Comparison of ENCODE assay signal across 18 cellular contexts in the genomic region with DNA sequence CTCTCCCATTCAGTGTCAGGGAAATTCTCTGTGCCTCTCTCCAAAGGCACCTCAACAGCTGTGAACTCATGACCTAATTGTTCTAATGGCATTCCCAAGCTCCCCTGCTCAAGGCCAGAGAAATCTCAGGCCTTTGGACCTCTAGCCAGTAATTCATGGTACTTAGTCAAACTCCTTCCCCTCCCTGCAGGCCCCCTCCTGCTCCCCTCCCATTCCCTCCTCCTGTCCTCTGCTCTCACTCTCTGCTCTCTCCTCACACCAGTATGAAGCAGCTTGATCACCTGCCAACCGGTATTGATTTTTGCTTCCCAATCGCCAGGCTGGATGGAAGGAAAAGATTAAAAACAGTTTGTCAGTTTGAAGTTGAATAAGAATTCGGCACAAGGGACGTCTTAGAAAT.
DNase-seq lines count a peak whose midpoint lies in the region; ATAC-seq and TF ChIP-seq lines count a peak whose summit lies in the region.
"Had no signal": no experiment of that assay in that cellular context is flagged by ENCODE, and none has a peak within 500 bp of the region (broad histone marks: within the 10 kb centered on the region; RNA-seq: fewer than 3 reads in every experiment).

No MANE protein-coding gene starts in this region.

- H3K27me3 ChIP-seq in GM23338 (ENCODE audit: insufficient read depth) = no peaks in the 10 kb centered on the region
- no peaks in the 10 kb centered on the region for H3K27me3 ChIP-seq in body of pancreas

- H3F3A ChIP-seq in GM23338 (replicated peaks; ENCODE audit: low read depth) = no peaks in the 10 kb centered on the region

- H3K9me3 ChIP-seq in body of pancreas = no peaks in the 10 kb centered on the region

- no peaks in the 10 kb centered on the region for H4K20me1 ChIP-seq in GM23338 (replicated peaks; ENCODE audit: insufficient read depth)

- ATAC-seq in GM23338 (peak; percentile 56), body of pancreas (peak; percentile 65), HG03039 (IDR thresholded peaks at IDR 0.05; ENCODE audit: unreplicated experiment) (no peak)
- ATAC-seq: Panc1, Right ventricle myocardium inferior had no signal

- H3K27ac Mint-ChIP-seq in GM23338 (no peak overlapping the region), nephron progenitor cell (peak overlapping the region; percentile 59)
- H3K27ac Mint-ChIP-seq: CD4-positive, CD25-positive, alpha-beta regulatory T cell; IgD-negative memory B cell had no signal

- H3K9me2 ChIP-seq in GM23338 (ENCODE audit: insufficient read depth) = no peaks in the 10 kb centered on the region

- WGBS in body of pancreas, 2 donors = 5 to 7% methylated on average over 4 of the region's 4 CpGs

- H3K4me3 ChIP-seq in GM23338 = no peak overlapping the region
- no peak overlapping the region for H3K4me3 ChIP-seq in body of pancreas

- no peak for TF ChIP-seq POLR2A in body of pancreas (IDR thresholded peaks at IDR 0.05)

- H3K79me2 ChIP-seq in GM23338 (replicated peaks; ENCODE audit: insufficient read depth) = no peaks in the 10 kb centered on the region

- no peaks in the 10 kb centered on the region for H3K4me1 ChIP-seq in GM23338 (ENCODE audit: insufficient read depth)
- H3K4me1 ChIP-seq in body of pancreas = peaks cover 10% of the 10 kb centered on the region

- no peak overlapping the region for H3K4me2 ChIP-seq in GM23338

- TF ChIP-seq CTCF in GM23338 (conservative IDR thresholded peaks at IDR 0.05; ENCODE audit: low read depth in 2 of 2) (no peak), body of pancreas (IDR thresholded peaks at IDR 0.05) (no peak), nephron progenitor cell (IDR thresholded peaks at IDR 0.05) (no peak)

- DNase-seq in GM23338 (ENCODE audit: low spot score) (peak; percentile 2), NCI-H146 treated with DMSO at 0.1 percent for 48 hours (lab: John Stamatoyannopoulos, UW; ENCODE audit: unreplicated experiment) (peak; percentile 34), body of pancreas (peak; percentile 57 to 66 (median 62)), nephron progenitor cell (peak; percentile 38), NCI-H1436 treated with DMSO at 0.1 percent for 48 hours (lab: John Stamatoyannopoulos, UW) (no peak), NCI-H446 treated with DMSO at 0.1 percent for 48 hours (lab: John Stamatoyannopoulos, UW) (no peak)
- DNase-seq: ACHN; Calu3; CD4-positive, CD25-positive, alpha-beta regulatory T cell; HCEC 1CT; MV-4-11; NCI-H1694; NCI-H2171 treated with DMSO at 0.1 percent for 48 hours; NCI-H69 had no signal

- H3K9me3 Mint-ChIP-seq in GM23338 (peaks cover 3% of the 10 kb centered on the region; the same call in 1 of the 3 replicates), nephron progenitor cell (peaks cover 9% of the 10 kb centered on the region)

- H3K36me3 ChIP-seq in GM23338 (ENCODE audit: insufficient read depth) = no peaks in the 10 kb centered on the region
- H3K36me3 ChIP-seq in body of pancreas (replicated peaks in 1 of 2; ENCODE audit: insufficient read depth in 1 of 2, low read depth in 2 of 2) = no peaks in the 10 kb centered on the region

- no peak overlapping the region for H3K4me3 Mint-ChIP-seq in GM23338
- no peak overlapping the region for H3K4me3 Mint-ChIP-seq in nephron progenitor cell
- H3K4me3 Mint-ChIP-seq: CD4-positive, CD25-positive, alpha-beta regulatory T cell; IgD-negative memory B cell had no signal

- H3K27me3 Mint-ChIP-seq in GM23338 (ENCODE audit: insufficient read depth, low read depth, poor library complexity) = no peaks in the 10 kb centered on the region
- H3K27me3 Mint-ChIP-seq in nephron progenitor cell (ENCODE audit: low read depth, poor library complexity) = peaks cover 14% of the 10 kb centered on the region
- H3K27me3 Mint-ChIP-seq: CD4-positive, CD25-positive, alpha-beta regulatory T cell had no signal

- H3K36me3 Mint-ChIP-seq in GM23338 (ENCODE audit: low read depth) (no peaks in the 10 kb centered on the region), nephron progenitor cell (ENCODE audit: low read depth) (no peaks in the 10 kb centered on the region)
- H3K36me3 Mint-ChIP-seq: CD4-positive, CD25-positive, alpha-beta regulatory T cell; IgD-negative memory B cell had no signal

- intact Hi-C loops in body of pancreas (cut with DNase I) = no loop called here

- no peak overlapping the region for H2AFZ ChIP-seq in GM23338

- H3K4me1 Mint-ChIP-seq in GM23338 = peaks cover 3% of the 10 kb centered on the region; the same call in 1 of the 3 replicates
- H3K4me1 Mint-ChIP-seq in nephron progenitor cell = peaks cover 25% of the 10 kb centered on the region
- H3K4me1 Mint-ChIP-seq: CD4-positive, CD25-positive, alpha-beta regulatory T cell had no signal

- no peak overlapping the region for H3K27ac ChIP-seq in GM23338 (ENCODE audit: low read depth)
- no peak overlapping the region for H3K27ac ChIP-seq in body of pancreas

TF ChIP-seq in GM23338, 12 proteins besides CTCF, POLR2A, EP300 and RAD21 (continues in another document):
- TF ChIP-seq NANOG (IDR thresholded peaks at IDR 0.05; ENCODE audit: borderline replicate concordance) (no peak), POLR2AphosphoS5 (IDR thresholded peaks at IDR 0.05; ENCODE audit: low read depth) (no peak), ZNF331 (CRISPR knock-in tag; IDR thresholded peaks at IDR 0.05; ENCODE audit: low read depth) (no peak), EZH2phosphoT487 (IDR thresholded peaks at IDR 0.05; ENCODE audit: unreplicated experiment) (no peak)
- TF ChIP-seq, protein P1, sequence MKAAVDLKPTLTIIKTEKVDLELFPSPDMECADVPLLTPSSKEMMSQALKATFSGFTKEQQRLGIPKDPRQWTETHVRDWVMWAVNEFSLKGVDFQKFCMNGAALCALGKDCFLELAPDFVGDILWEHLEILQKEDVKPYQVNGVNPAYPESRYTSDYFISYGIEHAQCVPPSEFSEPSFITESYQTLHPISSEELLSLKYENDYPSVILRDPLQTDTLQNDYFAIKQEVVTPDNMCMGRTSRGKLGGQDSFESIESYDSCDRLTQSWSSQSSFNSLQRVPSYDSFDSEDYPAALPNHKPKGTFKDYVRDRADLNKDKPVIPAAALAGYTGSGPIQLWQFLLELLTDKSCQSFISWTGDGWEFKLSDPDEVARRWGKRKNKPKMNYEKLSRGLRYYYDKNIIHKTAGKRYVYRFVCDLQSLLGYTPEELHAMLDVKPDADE (IDR thresholded peaks at IDR 0.05) = no peak
- TF ChIP-seq, protein P2, sequence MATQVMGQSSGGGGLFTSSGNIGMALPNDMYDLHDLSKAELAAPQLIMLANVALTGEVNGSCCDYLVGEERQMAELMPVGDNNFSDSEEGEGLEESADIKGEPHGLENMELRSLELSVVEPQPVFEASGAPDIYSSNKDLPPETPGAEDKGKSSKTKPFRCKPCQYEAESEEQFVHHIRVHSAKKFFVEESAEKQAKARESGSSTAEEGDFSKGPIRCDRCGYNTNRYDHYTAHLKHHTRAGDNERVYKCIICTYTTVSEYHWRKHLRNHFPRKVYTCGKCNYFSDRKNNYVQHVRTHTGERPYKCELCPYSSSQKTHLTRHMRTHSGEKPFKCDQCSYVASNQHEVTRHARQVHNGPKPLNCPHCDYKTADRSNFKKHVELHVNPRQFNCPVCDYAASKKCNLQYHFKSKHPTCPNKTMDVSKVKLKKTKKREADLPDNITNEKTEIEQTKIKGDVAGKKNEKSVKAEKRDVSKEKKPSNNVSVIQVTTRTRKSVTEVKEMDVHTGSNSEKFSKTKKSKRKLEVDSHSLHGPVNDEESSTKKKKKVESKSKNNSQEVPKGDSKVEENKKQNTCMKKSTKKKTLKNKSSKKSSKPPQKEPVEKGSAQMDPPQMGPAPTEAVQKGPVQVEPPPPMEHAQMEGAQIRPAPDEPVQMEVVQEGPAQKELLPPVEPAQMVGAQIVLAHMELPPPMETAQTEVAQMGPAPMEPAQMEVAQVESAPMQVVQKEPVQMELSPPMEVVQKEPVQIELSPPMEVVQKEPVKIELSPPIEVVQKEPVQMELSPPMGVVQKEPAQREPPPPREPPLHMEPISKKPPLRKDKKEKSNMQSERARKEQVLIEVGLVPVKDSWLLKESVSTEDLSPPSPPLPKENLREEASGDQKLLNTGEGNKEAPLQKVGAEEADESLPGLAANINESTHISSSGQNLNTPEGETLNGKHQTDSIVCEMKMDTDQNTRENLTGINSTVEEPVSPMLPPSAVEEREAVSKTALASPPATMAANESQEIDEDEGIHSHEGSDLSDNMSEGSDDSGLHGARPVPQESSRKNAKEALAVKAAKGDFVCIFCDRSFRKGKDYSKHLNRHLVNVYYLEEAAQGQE (IDR thresholded peaks at IDR 0.05; ENCODE audit: unreplicated experiment) = no peak

Comparison
In these comparisons a context has a peak if more than half of its experiments do, and no peak if none do; other contexts are left out.
1. DNase-seq: peak in GM23338 (single experiment), NCI-H146 treated with DMSO at 0.1 percent for 48 hours (single experiment), body of pancreas (4 of 4) and nephron progenitor cell (single experiment); none in NCI-H1436 treated with DMSO at 0.1 percent for 48 hours (single experiment) and NCI-H446 treated with DMSO at 0.1 percent for 48 hours (single experiment).